23 cellular contexts compared by ENCODE assay signal in genomic region chr11:62902932-62903331, GRCh38. TPM values are rescaled to one million over a fixed set of nuclear protein-coding genes. Genes with fewer than 3 reads are reported as not detected.
"Had no signal": no experiment of that assay in that cellular context is flagged by ENCODE, and none has a peak within 500 bp of the region (broad histone marks: within the 10 kb centered on the region; RNA-seq: fewer than 3 reads in every experiment).

No MANE protein-coding gene starts in this region.

- H3K27me3 ChIP-seq: hepatocyte, suprapubic skin had no signal

- ATAC-seq: esophagus mucosa, left colon had no signal

- H3K36me3 ChIP-seq: suprapubic skin had no signal

- DNase-seq: activated CD4-positive, alpha-beta T cell treated with anti-CD3 and anti-CD28 coated beads, Interleukin-2, amount 50 U/mL, for 1 hour; activated effector memory CD4-positive, alpha-beta T cell treated with anti-CD3 and anti-CD28 coated beads, Interleukin-2, amount 50 U/mL, for 16 hours; activated naive CD4-positive, alpha-beta T cell treated with anti-CD3 and anti-CD28 coated beads, Interleukin-2, amount 50 U/mL, for 16 hours; activated T-cell treated with anti-CD3 and anti-CD28 coated beads, Interleukin-2, amount 50 U/mL, for 1 hour; cerebellar nuclear complex; effector CD4-positive, alpha-beta T cell; islet precursor cell; left colon; nephron progenitor cell; nucleus accumbens; retina; stimulated activated CD8-positive, alpha-beta memory T cell treated with anti-CD3 and anti-CD28 coated beads, Interleukin-4, amount 100 ng/mL, for 48 hours; stimulated activated naive CD4-positive, alpha-beta T cell treated with Interleukin-2 at 50 U/mL for 16 hours; T-helper 1 cell; T-helper 9 cell; trophoblast cell had no signal

- FAIRE-seq: bronchial epithelial cell had no signal

- H3K4me3 ChIP-seq: hepatocyte, lung, suprapubic skin had no signal

- H3K27ac Mint-ChIP-seq: mesothelial cell of epicardium, nephron progenitor cell had no signal

- H3K4me3 Mint-ChIP-seq: mesothelial cell of epicardium, nephron progenitor cell had no signal

- H3K27ac ChIP-seq: hepatocyte, suprapubic skin had no signal

- H3K36me3 Mint-ChIP-seq: mesothelial cell of epicardium had no signal

- H3K9me3 ChIP-seq: suprapubic skin had no signal

- H3K79me2 ChIP-seq: hepatocyte had no signal

- H2AFZ ChIP-seq: hepatocyte had no signal

- H3K4me2 ChIP-seq: hepatocyte had no signal

- H3K4me1 Mint-ChIP-seq: nephron progenitor cell had no signal

- H3K9me3 Mint-ChIP-seq: mesothelial cell of epicardium, nephron progenitor cell had no signal

RNA-seq across cellular contexts. Expression of gene CHRM1, which starts 18.2 kb away (rescaled TPM):
- total RNA-seq: bronchial epithelial cell, esophagus mucosa, hepatocyte, myocyte had no signal
- polyA plus RNA-seq: hepatocyte had no signal
